9 cellular contexts compared by ENCODE assay signal in genomic region chr11:18768472-18768901, GRCh38. TPM values are rescaled to one million over a fixed set of nuclear protein-coding genes. Genes with fewer than 3 reads are reported as not detected.
DNase-seq lines count a peak whose midpoint lies in the region; ATAC-seq and TF ChIP-seq lines count a peak whose summit lies in the region.
"Had no signal": no experiment of that assay in that cellular context is flagged by ENCODE, and none has a peak within 500 bp of the region (broad histone marks: within the 10 kb centered on the region; RNA-seq: fewer than 3 reads in every experiment).

No MANE protein-coding gene starts in this region.

- TF ChIP-seq CTCF in omental fat pad (IDR thresholded peaks at IDR 0.05) = no peak

- DNase-seq in activated CD4-positive, CD25-positive, alpha-beta regulatory T cell (lab: John Stamatoyannopoulos, UW) = no peak
- DNase-seq in M059J (ENCODE audit: low read depth) = peak; percentile 24
- DNase-seq in renal cortical epithelial cell (ENCODE audit: low read depth) = peak; percentile 18
- DNase-seq in omental fat pad (ENCODE audit: low spot score) = no peak
- DNase-seq in activated effector memory CD4-positive, alpha-beta T cell treated with Interleukin-2 at 50 U/mL for 16 hours = no peak
- DNase-seq in sciatic nerve (ENCODE audit: low spot score) = no peak

- intact Hi-C loops in sciatic nerve (cut with DNase I) = no loop called here

- ATAC-seq in activated CD4-positive, CD25-positive, alpha-beta regulatory T cell treated with anti-CD3 and anti-CD28 coated beads, Interleukin-2, amount 50 U/mL, for 24 hours = peak; percentile 44 to 50
- ATAC-seq in HG02588 (IDR thresholded peaks at IDR 0.05; ENCODE audit: unreplicated experiment) (peak; percentile 80), omental fat pad (ENCODE audit: low FRiP score) (no peak), sciatic nerve (no peak)
- ATAC-seq: SK-N-SH treated with all-trans-retinoic acid at 6 μM for 48 hours had no signal

RNA-seq across cellular contexts. Expression of gene PTPN5, which starts 23.1 kb away (rescaled TPM):
- not detected in 2 replicates for total RNA-seq in M059J (2014; rRNA removed; shearing (Covaris generic))
- total RNA-seq in renal cortical epithelial cell (not detected in 2 replicates), omental fat pad (1 to 10 TPM in 3 of 4 donors, under 1 TPM in 1; 0.28 to 4.7 (median 1.5) TPM), sciatic nerve (3.2 TPM)

RNA-seq across cellular contexts. Expression of gene IGSF22, which starts 42.5 kb away (rescaled TPM):
- total RNA-seq in M059J (2014; rRNA removed; shearing (Covaris generic)) = not detected in 2 replicates
- 0.35 and 0.45 TPM in 2 replicates for total RNA-seq in renal cortical epithelial cell
- total RNA-seq in omental fat pad = under 1 TPM in 2 of 4 donors, not detected in 2; 0.13 to 0.24 TPM
- 0.58 TPM for total RNA-seq in sciatic nerve

Comparison
In these comparisons a context has a peak if more than half of its experiments do, and no peak if none do; other contexts are left out.
1. ATAC-seq: peak in activated CD4-positive, CD25-positive, alpha-beta regulatory T cell treated with anti-CD3 and anti-CD28 coated beads, Interleukin-2, amount 50 U/mL, for 24 hours (2 of 2) and HG02588 (single experiment); none in omental fat pad (single experiment) and sciatic nerve (single experiment).
2. DNase-seq: peak in M059J (single experiment) and renal cortical epithelial cell (single experiment); none in activated CD4-positive, CD25-positive, alpha-beta regulatory T cell (0 of 4), omental fat pad (single experiment), activated effector memory CD4-positive, alpha-beta T cell treated with Interleukin-2 at 50 U/mL for 16 hours (single experiment) and sciatic nerve (single experiment).